ENCODE assay signal across 8 cellular contexts in the genomic region with DNA sequence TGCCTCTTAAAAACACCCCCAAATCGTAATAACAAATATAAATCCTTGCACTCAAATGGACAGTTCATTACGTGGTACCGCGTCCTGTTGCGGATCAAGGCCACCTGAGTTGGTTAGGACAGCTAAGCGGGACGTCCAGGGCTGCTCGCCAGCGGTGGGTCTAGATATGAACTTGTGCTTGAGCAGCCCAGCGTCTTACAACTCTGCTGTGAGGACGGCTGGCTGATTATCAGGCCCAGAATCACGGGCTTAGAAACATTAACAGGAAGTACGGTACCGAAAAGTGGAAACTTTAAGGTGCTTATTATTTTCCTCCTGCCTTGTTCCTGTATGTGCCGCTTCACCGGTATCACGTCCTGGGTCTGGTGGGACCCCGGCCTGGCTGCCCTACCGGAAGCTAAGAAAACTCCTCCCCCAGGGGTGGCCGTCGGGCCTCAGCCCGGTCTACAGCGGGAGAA. TPM values are rescaled to one million over a fixed set of nuclear protein-coding genes. Genes with fewer than 3 reads are reported as not detected.
DNase-seq lines count a peak whose midpoint lies in the region; ATAC-seq and TF ChIP-seq lines count a peak whose summit lies in the region.

No MANE protein-coding gene starts in this region.

- H3K4me1 Mint-ChIP-seq in chondrocyte (ENCODE audit: low read depth), result peaks cover 42% of the 10 kb centered on the region

- DNase-seq in NCI-H524 (lab: John Stamatoyannopoulos, UW), result peak; percentile 80 to 84
- no peak for DNase-seq in NCI-H524 treated with DMSO at 0.1 percent for 48 hours (lab: John Stamatoyannopoulos, UW)
- DNase-seq in HFF-Myc (ENCODE audit: extremely low read depth, low read depth), result no peak
- peak; percentile 70 for DNase-seq in NT2/D1 (ENCODE audit: low read depth, low spot score)
- DNase-seq in chondrocyte (ENCODE audit: low spot score), result no peak
- DNase-seq in pons (ENCODE audit: low spot score), result no peak

- no peak for ATAC-seq in HG02852 (IDR thresholded peaks at IDR 0.05; ENCODE audit: unreplicated experiment)

- H3K27me3 ChIP-seq in NT2/D1 (ENCODE audit: insufficient read depth, insufficient read length) (no peaks in the 10 kb centered on the region), mucosa of rectum (ENCODE audit: control insufficient read depth in 2 of 2, insufficient read depth in 2 of 2, low read length in 2 of 2) (no peaks in the 10 kb centered on the region)

- TF ChIP-seq CTCF in HFF-Myc (IDR thresholded peaks at IDR 0.05; ENCODE audit: low read depth, low read length, missing control alignments) (no peak), chondrocyte (IDR thresholded peaks at IDR 0.05) (no peak)

- H3K9me3 Mint-ChIP-seq in chondrocyte (ENCODE audit: low read depth), result no peaks in the 10 kb centered on the region

- peaks cover 7% of the 10 kb centered on the region for H3K36me3 Mint-ChIP-seq in chondrocyte (ENCODE audit: low read depth)

- H3K27ac Mint-ChIP-seq in chondrocyte (ENCODE audit: unreplicated experiment), result peak overlapping the region; percentile 99

- H3K4me3 ChIP-seq in HFF-Myc (replicated peaks; ENCODE audit: low read depth, low read length) (peak overlapping the region; percentile 91), NT2/D1 (ENCODE audit: insufficient read length, low read depth) (peak overlapping the region; percentile 98), mucosa of rectum (ENCODE audit: low read length in 2 of 2) (peak overlapping the region; percentile 95 to 98)

- H3K27me3 Mint-ChIP-seq in chondrocyte (ENCODE audit: low read depth), result no peaks in the 10 kb centered on the region

- H3K4me3 Mint-ChIP-seq in chondrocyte (ENCODE audit: unreplicated experiment), result peak overlapping the region; percentile 92

- peak overlapping the region; percentile 99 to 100 for H3K27ac ChIP-seq in mucosa of rectum (ENCODE audit: low read depth in 2 of 2, low read length in 2 of 2)

- H3K36me3 ChIP-seq in NT2/D1 (ENCODE audit: insufficient read depth, insufficient read length, low read length), result peaks cover 46% of the 10 kb centered on the region
- H3K36me3 ChIP-seq in mucosa of rectum (ENCODE audit: control insufficient read depth in 2 of 2, insufficient read depth in 2 of 2, low read length in 2 of 2), result peaks cover 3% of the 10 kb centered on the region in 2 donors

- H3K4me1 ChIP-seq in NT2/D1 (ENCODE audit: insufficient read depth, insufficient read length) (peaks cover 8% of the 10 kb centered on the region), mucosa of rectum (ENCODE audit: control insufficient read depth in 2 of 2, insufficient read depth in 2 of 2, low read length in 2 of 2) (peaks cover 19 to 25% of the 10 kb centered on the region in 2 donors)

- H3K9me3 ChIP-seq in NT2/D1 (ENCODE audit: insufficient read depth, low read length) (no peaks in the 10 kb centered on the region), mucosa of rectum (ENCODE audit: control insufficient read depth in 2 of 2, low read length in 2 of 2) (no peaks in the 10 kb centered on the region)

- H3K9ac ChIP-seq in NT2/D1 (ENCODE audit: insufficient read length, low read depth), result peak overlapping the region; percentile 100
- peak overlapping the region; percentile 92 to 98 for H3K9ac ChIP-seq in mucosa of rectum (ENCODE audit: low read depth in 1 of 2, low read length in 2 of 2)

RNA-seq across cellular contexts. Expression of gene SRRM2, which starts 0.8 kb away (rescaled TPM):
- total RNA-seq in chondrocyte, result 363 to 615 TPM (median 378 TPM) in 3 replicates

RNA-seq across cellular contexts. Expression of gene ELOB, which starts 25.5 kb away (rescaled TPM):
- total RNA-seq in chondrocyte, result 205 to 231 TPM (median 225 TPM) in 3 replicates

RNA-seq across cellular contexts. Expression of gene PRSS27, which starts 31.6 kb away (rescaled TPM):
- total RNA-seq in chondrocyte, result 2.8 to 4.3 TPM (median 3.1 TPM) in 3 replicates

RNA-seq across cellular contexts. Expression of gene PRSS33, which starts 35.8 kb away (rescaled TPM):
- total RNA-seq in chondrocyte, result not detected in 3 replicates

RNA-seq across cellular contexts. Expression of gene PRSS41, which starts 46.7 kb away (rescaled TPM):
- total RNA-seq in chondrocyte, result not detected in 3 replicates

Comparison
In these comparisons a context has a peak if more than half of its experiments do, and no peak if none do; other contexts are left out.
1. DNase-seq: peak in NCI-H524 (2 of 2) and NT2/D1 (single experiment); none in NCI-H524 treated with DMSO at 0.1 percent for 48 hours (single experiment), HFF-Myc (single experiment), chondrocyte (single experiment) and pons (single experiment).
2. Peak in every context shown above with its lines, with median percentiles within 50 percentile points of each other: H3K4me3 ChIP-seq.